ENCODE assay signal across 30 cellular contexts in genomic region chr16:66886346-66886745, GRCh38. TPM values are rescaled to one million over a fixed set of nuclear protein-coding genes. Genes with fewer than 3 reads are reported as not detected.
DNase-seq lines count a peak whose midpoint lies in the region; TF ChIP-seq lines count a peak whose summit lies in the region.
"Had no signal": no experiment of that assay in that cellular context is flagged by ENCODE, and none has a peak within 500 bp of the region (broad histone marks: within the 10 kb centered on the region; RNA-seq: fewer than 3 reads in every experiment).

No MANE protein-coding gene starts in this region.

- H3K4me2 ChIP-seq in PC-9 (peak overlapping the region; percentile 40), mesendoderm (ENCODE audit: low read length) (no peak overlapping the region)
- H3K4me2 ChIP-seq: neural progenitor cell had no signal

- H3K9me3 ChIP-seq in PC-9 (ENCODE audit: insufficient read depth, low read depth) (no peaks in the 10 kb centered on the region), thyroid gland (no peaks in the 10 kb centered on the region)
- H3K9me3 ChIP-seq: left lung, right atrium auricular region, tibial artery had no signal

- H3K27ac ChIP-seq in PC-9 (peak overlapping the region; percentile 51; the same call in 1 of the 2 replicates), thyroid gland (peak overlapping the region; percentile 35 to 68 (median 61)), mesendoderm (ENCODE audit: low read depth, low read length) (no peak overlapping the region)
- H3K27ac ChIP-seq: left lung, neural progenitor cell, right atrium auricular region, tibial artery had no signal

- no peak overlapping the region for H3K23ac ChIP-seq in mesendoderm (ENCODE audit: low read length)

- peaks cover 10% of the 10 kb centered on the region for H3K79me1 ChIP-seq in mesendoderm (ENCODE audit: low read length)

- no peak overlapping the region for H3K56ac ChIP-seq in mesendoderm (ENCODE audit: low read length)

- peaks cover 20% of the 10 kb centered on the region for H3K4me1 ChIP-seq in PC-9 (replicated peaks; ENCODE audit: insufficient read depth)
- H3K4me1 ChIP-seq in thyroid gland = peaks cover 47 to 51% of the 10 kb centered on the region in 2 donors
- H3K4me1 ChIP-seq in mesendoderm (ENCODE audit: control insufficient read depth, low read depth, low read length) = no peaks in the 10 kb centered on the region

- peaks cover 13% of the 10 kb centered on the region for H3K79me2 ChIP-seq in PC-9 (ENCODE audit: low read depth)
- H3K79me2 ChIP-seq in mesendoderm (ENCODE audit: control insufficient read depth, insufficient read depth, low read length) = peaks cover 4% of the 10 kb centered on the region

- intact Hi-C loops in PC-9 (cut with micrococcal nuclease; ENCODE audit: unreplicated experiment) = loop anchor here (5.0 kb wide), 1 partner anchor 41 kb away; the partner anchor contains the start of gene RRAD
- intact Hi-C loops in thyroid gland (cut with DNase I) = no loop called here

- peaks cover 21% of the 10 kb centered on the region; the same call in 1 of the 2 replicates for H3F3A ChIP-seq in PC-9 (ENCODE audit: insufficient read depth, low read depth)

- no peak overlapping the region for H3K9ac ChIP-seq in mesendoderm (ENCODE audit: low read length)
- H3K9ac ChIP-seq: neural progenitor cell had no signal

- no peak overlapping the region for H4K5ac ChIP-seq in mesendoderm (ENCODE audit: low read length)

- DNase-seq in EH (ENCODE audit: low read depth) = peak; percentile 73
- DNase-seq in PC-9 = peak in 1 of 2 experiments; percentile 52
- peak; percentile 38 for DNase-seq in fibroblast of the aortic adventitia (ENCODE audit: low read depth)
- no peak for DNase-seq in thyroid gland
- no peak for DNase-seq in mesendoderm
- no peak for DNase-seq in NCI-H748 treated with DMSO at 0.1 percent for 48 hours (lab: John Stamatoyannopoulos, UW)
- DNase-seq in inferior parietal cortex (ENCODE audit: extremely low spot score) = no peak
- DNase-seq: activated CD4-positive, alpha-beta memory T cell treated with anti-CD3 and anti-CD28 coated beads for 36 hours; activated CD4-positive, CD25-positive, alpha-beta regulatory T cell treated with anti-CD3 and anti-CD28 coated beads, Interleukin-2, amount 50 U/mL, for 72 hours; activated naive CD4-positive, alpha-beta T cell treated with anti-CD3 and anti-CD28 coated beads, Interleukin-2, amount 10 ng/mL, durations not matched to agents 7 days and 5 days; CD8-positive, alpha-beta T cell; foreskin fibroblast; H9; head of caudate nucleus; islet precursor cell; Karpas-422; left lung; MV-4-11; NCI-H1436 treated with DMSO at 0.1 percent for 48 hours; NCI-H2081 treated with DMSO at 0.1 percent for 48 hours; NCI-H2227 treated with DMSO at 0.1 percent for 48 hours; NCI-H526 treated with DMSO at 0.1 percent for 48 hours; SIG-M5; stimulated activated CD4-positive, alpha-beta T cell treated with anti-CD3 and anti-CD28 coated beads, Interleukin-12 subunit alpha, Interleukin-12 subunit beta, amount 100 ng/mL, for 4 hours; stimulated activated CD4-positive, alpha-beta T cell treated with anti-CD3 and anti-CD28 coated beads, Interleukin-4, amount 100 ng/mL, for 1 hour; tibial artery had no signal

- TF ChIP-seq POLR2A in thyroid gland (IDR thresholded peaks at IDR 0.05) = no peak

- H3K4me3 ChIP-seq in PC-9 = peak overlapping the region; percentile 11; the same call in 1 of the 2 replicates
- no peak overlapping the region for H3K4me3 ChIP-seq in fibroblast of the aortic adventitia (ENCODE audit: low read depth, low read length)
- H3K4me3 ChIP-seq in thyroid gland (replicated peaks in 1 of 3) = no peak overlapping the region
- no peak overlapping the region for H3K4me3 ChIP-seq in mesendoderm (ENCODE audit: low read length)
- H3K4me3 ChIP-seq: left lung, neural progenitor cell, right atrium auricular region, tibial artery had no signal

- 36 to 39% methylated on average over 2 of the region's 2 CpGs for WGBS in thyroid gland, 2 donors
- WGBS in mesendoderm (ENCODE audit: extremely low coverage, insufficient coverage, low lambda C conversion rate) = no CpG with 5 or more reads among the region's 2 CpGs

- CTCF ChIA-PET in PC-9 (lab: Charles Lee) = interaction anchor here (0.6 to 1.2 kb wide), 2 partner anchors 13 to 43 kb away, joined by 4 to 12 read pairs; no protein-coding TSS in a partner anchor

- H2BK5ac ChIP-seq in mesendoderm (ENCODE audit: low read length) = no peak overlapping the region

- H3K9me2 ChIP-seq in PC-9 (ENCODE audit: insufficient read depth) = no peaks in the 10 kb centered on the region

- H2BK15ac ChIP-seq in mesendoderm (replicated peaks; ENCODE audit: low read depth) = no peak overlapping the region

- BruUV-seq in PC-9 (replicated peaks; lab: Mats Ljungman, UMichigan) = no TSS peak

- H2BK120ac ChIP-seq in mesendoderm (ENCODE audit: low read depth, low read length) = no peak overlapping the region

- H3K27me3 ChIP-seq in PC-9 (ENCODE audit: insufficient read depth, low read depth) = no peaks in the 10 kb centered on the region
- H3K27me3 ChIP-seq in thyroid gland = no peaks in the 10 kb centered on the region
- no peaks in the 10 kb centered on the region for H3K27me3 ChIP-seq in mesendoderm (ENCODE audit: insufficient read depth, low read length, poor library complexity)
- H3K27me3 ChIP-seq: right atrium auricular region, tibial artery had no signal

- no peak overlapping the region for H2AFZ ChIP-seq in PC-9
- H2AFZ ChIP-seq: neural progenitor cell had no signal

- H4K8ac ChIP-seq in mesendoderm (ENCODE audit: low read depth, low read length) = no peak overlapping the region

- H3K4ac ChIP-seq in mesendoderm (ENCODE audit: low read depth, low read length) = no peak overlapping the region

- H3K18ac ChIP-seq in mesendoderm (ENCODE audit: low read length) = no peak overlapping the region

- peaks cover 17% of the 10 kb centered on the region; the same call in 1 of the 2 replicates for H3K36me3 ChIP-seq in PC-9 (ENCODE audit: low read depth)
- peaks cover 8 to 12% of the 10 kb centered on the region in 2 donors for H3K36me3 ChIP-seq in thyroid gland
- peaks cover 4% of the 10 kb centered on the region for H3K36me3 ChIP-seq in mesendoderm (ENCODE audit: control insufficient read depth, insufficient read depth, low read length)

- no peak overlapping the region for H2AK5ac ChIP-seq in mesendoderm (ENCODE audit: low read length)

- 0 out of 2 replicates have a peak, but pooled peaks cover 4% of the 10 kb centered on the region for H4K20me1 ChIP-seq in PC-9 (ENCODE audit: insufficient read depth)

- TF ChIP-seq CTCF in PC-9 (conservative IDR thresholded peaks at IDR 0.05) (no peak), fibroblast of the aortic adventitia (IDR thresholded peaks at IDR 0.05; ENCODE audit: insufficient read depth, low read length) (no peak), thyroid gland (IDR thresholded peaks at IDR 0.05) (no peak)

- POLR2A ChIA-PET in PC-9 (lab: Charles Lee; ENCODE audit: unreplicated experiment) = no interaction called here

RNA-seq across cellular contexts. Expression of gene PDP2, which starts 6.0 kb away (rescaled TPM):
- total RNA-seq in PC-9 (2021) = 17.4 and 21.6 TPM in 2 replicates
- 6.2 and 6.5 TPM in 2 replicates for total RNA-seq in fibroblast of the aortic adventitia (ENCODE audit: low replicate concordance)
- total RNA-seq in thyroid gland = 10 to 100 TPM; 10.7 to 34.5 (median 26.9) TPM
- 5.9 TPM for polyA plus RNA-seq in mesendoderm (2013, experiment 1 of 2)
- polyA plus RNA-seq in mesendoderm (2013, experiment 2 of 2) = 6.1 TPM

RNA-seq across cellular contexts. Expression of gene CDH16, which starts 32.3 kb away (rescaled TPM):
- not detected in 2 replicates for total RNA-seq in PC-9 (2021)
- total RNA-seq in fibroblast of the aortic adventitia (ENCODE audit: low replicate concordance) = not detected in 2 replicates
- 100 to 1,000 TPM in 3 of 4 donors, 10 to 100 TPM in 1; 43.1 to 166 (median 134) TPM for total RNA-seq in thyroid gland
- not detected for polyA plus RNA-seq in mesendoderm (2013, experiment 1 of 2)
- polyA plus RNA-seq in mesendoderm (2013, experiment 2 of 2) = not detected
- total RNA-seq: activated CD4-positive, alpha-beta memory T cell treated with anti-CD3 and anti-CD28 coated beads for 36 hours; CD8-positive, alpha-beta T cell; chondrocyte; H9; T-helper 2 cell treated with Interferon-gamma antibody and Interleukin-4, amounts not matched to agents 100 ng/mL and 5 ng/mL, for 36 hours had no signal

RNA-seq across cellular contexts. Expression of gene RRAD, which starts 39.0 kb away (rescaled TPM):
- total RNA-seq in PC-9 (2021) (0.24 TPM in 1 of 2 replicates, not detected in the other), fibroblast of the aortic adventitia (ENCODE audit: low replicate concordance) (0.72 and 3.8 TPM in 2 replicates), thyroid gland (10 to 100 TPM in 3 of 4 donors, 1 to 10 TPM in 1; 6.1 to 15.6 (median 10.9) TPM)
- 0.06 TPM for polyA plus RNA-seq in mesendoderm (2013, experiment 1 of 2)
- polyA plus RNA-seq in mesendoderm (2013, experiment 2 of 2) = 0.04 TPM

RNA-seq across cellular contexts. Expression of gene CA7, which starts 42.1 kb away (rescaled TPM):
- total RNA-seq in PC-9 (2021) (not detected in 2 replicates), fibroblast of the aortic adventitia (ENCODE audit: low replicate concordance) (not detected in 2 replicates), thyroid gland (under 1 TPM in 1 of 4 donors, not detected in 3; 0.46 TPM)
- 0.32 TPM for polyA plus RNA-seq in mesendoderm (2013, experiment 1 of 2)
- polyA plus RNA-seq in mesendoderm (2013, experiment 2 of 2) = 0.18 TPM
- total RNA-seq: CD8-positive, alpha-beta T cell; chondrocyte; left lung; right atrium auricular region had no signal

RNA-seq across cellular contexts. Expression of gene CIAO2B, which starts 47.9 kb away (rescaled TPM):
- 81.7 and 87.1 TPM in 2 replicates for total RNA-seq in PC-9 (2021)
- 12.8 and 109 TPM in 2 replicates for total RNA-seq in fibroblast of the aortic adventitia (ENCODE audit: low replicate concordance)
- total RNA-seq in thyroid gland = 100 to 1,000 TPM in 1 of 4 donors, 10 to 100 TPM in 3; 29.4 to 113 (median 48.3) TPM
- 80.8 TPM for polyA plus RNA-seq in mesendoderm (2013, experiment 1 of 2)
- 79.9 TPM for polyA plus RNA-seq in mesendoderm (2013, experiment 2 of 2)

Comparison
In these comparisons a context has a peak if more than half of its experiments do, and no peak if none do; other contexts are left out.
1. DNase-seq: peak in EH (single experiment) and fibroblast of the aortic adventitia (single experiment); none in thyroid gland (0 of 2), mesendoderm (single experiment), NCI-H748 treated with DMSO at 0.1 percent for 48 hours (single experiment) and inferior parietal cortex (single experiment).
2. RNA of gene CDH16, which starts 32.3 kb away (total RNA-seq): 43.1 to 166 TPM in thyroid gland; not detected in PC-9 and not detected in fibroblast of the aortic adventitia; every median in the first group is over 10 times any median in the second.